9 cellular contexts compared by ENCODE assay signal in the genomic region with DNA sequence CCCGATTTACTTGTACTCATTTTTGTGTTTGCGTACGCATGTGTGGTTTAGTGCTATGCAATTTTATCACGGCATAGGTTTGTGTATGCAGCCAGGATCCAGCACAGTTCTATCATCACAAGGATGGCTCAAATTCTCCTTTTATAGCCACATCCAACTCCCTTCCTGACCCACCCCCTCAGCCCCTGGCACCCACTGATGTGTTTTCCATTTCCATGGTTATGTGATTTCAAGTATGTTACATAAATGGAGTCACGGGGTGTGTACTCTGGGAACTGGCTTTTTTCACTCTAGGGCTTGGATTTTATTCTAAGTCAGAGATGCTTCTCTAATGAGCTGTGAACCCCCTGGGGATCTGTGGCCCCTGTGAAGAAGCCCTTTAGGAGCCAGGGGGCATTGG. TPM values are rescaled to one million over a fixed set of nuclear protein-coding genes. Genes with fewer than 3 reads are reported as not detected.
DNase-seq lines count a peak whose midpoint lies in the region; ATAC-seq and TF ChIP-seq lines count a peak whose summit lies in the region.
"Had no signal": no experiment of that assay in that cellular context is flagged by ENCODE, and none has a peak within 500 bp of the region (broad histone marks: within the 10 kb centered on the region; RNA-seq: fewer than 3 reads in every experiment).

No MANE protein-coding gene starts in this region.

- peak overlapping the region; percentile 60 for H3K27ac Mint-ChIP-seq in activated naive CD4-positive, alpha-beta T cell treated with anti-CD3 and anti-CD28 coated beads, Interleukin-2, amount 10 ng/mL, durations not matched to agents 7 days and 5 days

- peak overlapping the region; percentile 42 for H3K9ac ChIP-seq in mucosa of stomach (ENCODE audit: low read length)

- H3K4me1 Mint-ChIP-seq in activated naive CD4-positive, alpha-beta T cell treated with anti-CD3 and anti-CD28 coated beads, Interleukin-2, amount 10 ng/mL, durations not matched to agents 7 days and 5 days = peaks cover 77% of the 10 kb centered on the region

- peaks cover 82% of the 10 kb centered on the region for H3K36me3 Mint-ChIP-seq in activated naive CD4-positive, alpha-beta T cell treated with anti-CD3 and anti-CD28 coated beads, Interleukin-2, amount 10 ng/mL, durations not matched to agents 7 days and 5 days

- H3K27me3 ChIP-seq in mucosa of stomach (ENCODE audit: control insufficient read depth, insufficient read depth, low read length) = no peaks in the 10 kb centered on the region
- no peaks in the 10 kb centered on the region for H3K27me3 ChIP-seq in upper lobe of right lung

- no peaks in the 10 kb centered on the region for H3K27me3 Mint-ChIP-seq in activated naive CD4-positive, alpha-beta T cell treated with anti-CD3 and anti-CD28 coated beads, Interleukin-2, amount 10 ng/mL, durations not matched to agents 7 days and 5 days

- no peak for TF ChIP-seq CTCF in upper lobe of right lung (IDR thresholded peaks at IDR 0.05)

- H3K9me3 ChIP-seq in mucosa of stomach (ENCODE audit: control insufficient read depth, low read length) (no peaks in the 10 kb centered on the region), upper lobe of right lung (no peaks in the 10 kb centered on the region)

- CTCF ChIA-PET in activated naive CD4-positive, alpha-beta T cell treated with anti-CD3 and anti-CD28 coated beads, Interleukin-2, amount 10 ng/mL, durations not matched to agents 7 days and 5 days (lab: Charles Lee) = interaction anchor here (1.4 kb wide), 1 partner anchor 11 kb away, joined by 3 read pairs; no protein-coding TSS in a partner anchor

- H3K4me3 ChIP-seq in mucosa of stomach (ENCODE audit: low read length) (no peak overlapping the region), upper lobe of right lung (no peak overlapping the region)

- DNase-seq in activated naive CD4-positive, alpha-beta T cell treated with anti-CD3 and anti-CD28 coated beads, Interleukin-2, amount 10 ng/mL, durations not matched to agents 7 days and 5 days = no peak
- no peak for DNase-seq in activated naive CD4-positive, alpha-beta T cell (lab: John Stamatoyannopoulos, UW)
- DNase-seq in dermis blood vessel endothelial cell (peak; percentile 76), upper lobe of right lung (peak; percentile 77), SHP77 treated with DMSO at 0.1 percent for 48 hours (lab: John Stamatoyannopoulos, UW) (no peak), NCI-H510A (lab: John Stamatoyannopoulos, UW) (no peak)
- DNase-seq: MV-4-11 had no signal

- peak; percentile 51 for ATAC-seq in upper lobe of right lung
- no peak for ATAC-seq in HG03280 (IDR thresholded peaks at IDR 0.05; ENCODE audit: unreplicated experiment)

- peak overlapping the region; percentile 85 for H3K27ac ChIP-seq in upper lobe of right lung

- H3K4me1 ChIP-seq in mucosa of stomach (ENCODE audit: control insufficient read depth, insufficient read depth, low read length) (peaks cover 47% of the 10 kb centered on the region), upper lobe of right lung (peaks cover 78% of the 10 kb centered on the region)

- intact Hi-C loops in upper lobe of right lung (cut with DNase I) = no loop called here

- H3K9me3 Mint-ChIP-seq in activated naive CD4-positive, alpha-beta T cell treated with anti-CD3 and anti-CD28 coated beads, Interleukin-2, amount 10 ng/mL, durations not matched to agents 7 days and 5 days = no peaks in the 10 kb centered on the region

- peaks cover 4% of the 10 kb centered on the region for H3K36me3 ChIP-seq in mucosa of stomach (ENCODE audit: control insufficient read depth, insufficient read depth, low read length)
- peaks cover 44% of the 10 kb centered on the region for H3K36me3 ChIP-seq in upper lobe of right lung

- no peak overlapping the region for H3K4me3 Mint-ChIP-seq in activated naive CD4-positive, alpha-beta T cell treated with anti-CD3 and anti-CD28 coated beads, Interleukin-2, amount 10 ng/mL, durations not matched to agents 7 days and 5 days

RNA-seq across cellular contexts. Expression of a gene that starts 16.8 kb away (rescaled TPM):
- total RNA-seq in dermis blood vessel endothelial cell (23.9 and 42.9 TPM in 2 replicates), upper lobe of right lung (153 TPM)

Comparison
In these comparisons a context has a peak if more than half of its experiments do, and no peak if none do; other contexts are left out.
1. DNase-seq: peak in dermis blood vessel endothelial cell (single experiment) and upper lobe of right lung (single experiment); none in activated naive CD4-positive, alpha-beta T cell treated with anti-CD3 and anti-CD28 coated beads, Interleukin-2, amount 10 ng/mL, durations not matched to agents 7 days and 5 days (single experiment), activated naive CD4-positive, alpha-beta T cell (0 of 4), SHP77 treated with DMSO at 0.1 percent for 48 hours (single experiment) and NCI-H510A (single experiment).